Comparison of ENCODE assay signal across 8 cellular contexts in the genomic region with DNA sequence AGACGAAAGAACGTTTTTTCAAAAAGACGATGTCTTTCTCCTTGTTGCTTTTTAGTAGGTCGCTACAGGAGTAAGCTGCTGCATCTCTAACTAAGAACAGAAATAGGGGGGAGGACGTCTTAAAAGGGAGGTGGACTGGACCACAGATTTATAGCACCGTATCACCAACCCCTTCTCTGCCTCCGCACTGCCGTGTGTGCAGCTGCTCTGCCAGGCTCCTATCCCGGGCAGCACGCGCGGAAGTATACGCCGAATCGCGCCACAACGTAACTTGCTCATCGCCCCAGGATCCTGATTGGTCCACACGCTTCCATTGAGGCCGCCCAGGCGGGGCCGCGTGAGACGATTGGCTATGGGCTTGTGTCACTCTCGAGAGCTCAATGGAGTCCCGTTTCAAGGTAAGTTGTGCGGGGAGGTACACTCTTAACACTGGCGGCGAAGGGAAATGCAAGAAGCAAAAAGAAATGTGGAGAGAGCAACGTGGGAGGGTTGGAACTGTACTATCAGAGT. TPM values are rescaled to one million over a fixed set of nuclear protein-coding genes. Genes with fewer than 3 reads are reported as not detected.
A peak's percentile ranks its signal among the peaks of the same experiment; 100 is the strongest.
DNase-seq lines count a peak whose midpoint lies in the region; ATAC-seq and TF ChIP-seq lines count a peak whose summit lies in the region.

A gene (minus strand): TSS at position 121 of the 510 bp plus-strand sequence. CDS start 64,006 bp downstream, outside the sequence.

- no peaks in the 10 kb centered on the region for H3K36me3 ChIP-seq in cardiac muscle cell
- H3K36me3 ChIP-seq in urinary bladder (ENCODE audit: insufficient read depth), result no peaks in the 10 kb centered on the region

- H3K4me3 ChIP-seq in cardiac muscle cell (peak within 1 kb of the TSS; percentile 51), urinary bladder (ENCODE audit: low read depth, low read length) (peak within 1 kb of the TSS; percentile 17)

- H3K27ac ChIP-seq in cardiac muscle cell, result no peak within 1 kb of the TSS
- no peak within 1 kb of the TSS for H3K27ac ChIP-seq in urinary bladder (ENCODE audit: low read depth)

- TF ChIP-seq CTCF in cardiac muscle cell (IDR thresholded peaks at IDR 0.05; ENCODE audit: low read depth, low read length), result no peak
- no peak for TF ChIP-seq CTCF in omental fat pad (IDR thresholded peaks at IDR 0.05)

- H3K27me3 ChIP-seq in cardiac muscle cell, result peaks cover 74% of the 10 kb centered on the region

- no peaks in the 10 kb centered on the region for H3K9me3 ChIP-seq in cardiac muscle cell (ENCODE audit: low read depth)

- ATAC-seq in GM18873 (IDR thresholded peaks at IDR 0.05; ENCODE audit: low FRiP score, unreplicated experiment) (peak; percentile 93), omental fat pad (ENCODE audit: low FRiP score) (peak; percentile 96), HG03175 (IDR thresholded peaks at IDR 0.05; ENCODE audit: unreplicated experiment) (no peak)

- under 1% methylated on average over 30 of the region's 30 CpGs for WGBS in urinary bladder

- H3K4me1 ChIP-seq in cardiac muscle cell (ENCODE audit: low read depth) (peaks cover 15% of the 10 kb centered on the region), urinary bladder (ENCODE audit: insufficient read depth) (no peaks in the 10 kb centered on the region)

- peak; percentile 90 for DNase-seq in NCI-H510A treated with DMSO at 0.1 percent for 48 hours (lab: John Stamatoyannopoulos, UW)
- DNase-seq in amniotic stem cell (lab: John Stamatoyannopoulos, UW), result peak; percentile 86
- DNase-seq in cardiac muscle cell (ENCODE audit: low read depth in 1 of 2, low spot score in 1 of 2), result peak; percentile 91 to 99
- DNase-seq in omental fat pad (ENCODE audit: low spot score), result peak; percentile 74
- DNase-seq in NCI-H2107 treated with DMSO at 0.1 percent for 48 hours (lab: John Stamatoyannopoulos, UW; ENCODE audit: unreplicated experiment), result no peak

RNA-seq across cellular contexts. Expression of the gene that starts here (rescaled TPM):
- total RNA-seq in cardiac muscle cell (4.1 and 11.2 TPM in 2 replicates), omental fat pad (under 1 TPM in 2 of 4 donors, not detected in 2; 0.84 TPM), urinary bladder (14.8 TPM)
- polyA plus RNA-seq in cardiac muscle cell (3.2 and 9.8 TPM in 2 replicates), urinary bladder (0.54 TPM)

Comparison
In these comparisons a context has a peak if more than half of its experiments do, and no peak if none do; other contexts are left out.
1. Peak in DNase-seq and ATAC-seq in omental fat pad; RNA of the gene not detected or under 1 TPM.